15 cellular contexts compared by ENCODE assay signal in genomic region chr16:57303910-57304168, GRCh38. TPM values are rescaled to one million over a fixed set of nuclear protein-coding genes. Genes with fewer than 3 reads are reported as not detected.
A peak's percentile ranks its signal among the peaks of the same experiment; 100 is the strongest.
DNase-seq lines count a peak whose midpoint lies in the region; ATAC-seq and TF ChIP-seq lines count a peak whose summit lies in the region.
"Had no signal": no experiment of that assay in that cellular context is flagged by ENCODE, and none has a peak within 500 bp of the region (broad histone marks: within the 10 kb centered on the region; RNA-seq: fewer than 3 reads in every experiment).

No MANE protein-coding gene starts in this region.

- H3K4me3 ChIP-seq in body of pancreas (no peak overlapping the region), lower lobe of right lung (no peak overlapping the region), thyroid gland (replicated peaks in 1 of 3) (no peak overlapping the region)

- 60 to 78% methylated on average over 1 to 4 of the region's 4 CpGs for WGBS in body of pancreas, 2 donors
- WGBS in thyroid gland, 2 donors: 82 to 100% methylated on average over 2 to 4 of the region's 4 CpGs

- ATAC-seq in body of pancreas: no peak
- ATAC-seq in lower lobe of right lung: no peak
- no peak for ATAC-seq in GM18861 (IDR thresholded peaks at IDR 0.05; ENCODE audit: unreplicated experiment)
- ATAC-seq: CD8-positive, alpha-beta T cell; esophagus mucosa had no signal

- no peaks in the 10 kb centered on the region for H3K36me3 ChIP-seq in body of pancreas (replicated peaks in 1 of 2; ENCODE audit: insufficient read depth in 1 of 2, low read depth in 2 of 2)
- no peaks in the 10 kb centered on the region for H3K36me3 ChIP-seq in lower lobe of right lung
- H3K36me3 ChIP-seq in thyroid gland: no peaks in the 10 kb centered on the region

- in situ Hi-C loops in GM13977 (cut with MboI; ENCODE audit: low pct_unique_long_range_greater_than_20kb, low sequenced_read_pairs, unreplicated experiment): loop anchor here (5.0 to 10.0 kb wide), 2 partner anchors 71 to 113 kb away; partner anchors contain the start of gene CX3CL1

- peaks cover 42% of the 10 kb centered on the region for H3K4me1 ChIP-seq in body of pancreas
- peaks cover 41% of the 10 kb centered on the region for H3K4me1 ChIP-seq in lower lobe of right lung
- H3K4me1 ChIP-seq in thyroid gland: peaks cover 9 to 40% of the 10 kb centered on the region in 2 donors

- H3K27me3 ChIP-seq in body of pancreas (no peaks in the 10 kb centered on the region), lower lobe of right lung (ENCODE audit: low read depth) (no peaks in the 10 kb centered on the region), thyroid gland (no peaks in the 10 kb centered on the region)

- no peaks in the 10 kb centered on the region for H3K9me3 ChIP-seq in body of pancreas
- no peaks in the 10 kb centered on the region for H3K9me3 ChIP-seq in lower lobe of right lung
- no peaks in the 10 kb centered on the region for H3K9me3 ChIP-seq in thyroid gland

- peak; percentile 23 for DNase-seq in GM13977 (ENCODE audit: low spot score)
- DNase-seq in body of pancreas: no peak
- no peak for DNase-seq in lower lobe of right lung
- no peak for DNase-seq in thyroid gland
- no peak for DNase-seq in cerebellar cortex (ENCODE audit: low spot score)
- DNase-seq in NK-92 (lab: John Stamatoyannopoulos, UW; ENCODE audit: unreplicated experiment): no peak
- DNase-seq: activated naive CD4-positive, alpha-beta T cell treated with anti-CD3 and anti-CD28 coated beads for 36 hours; CD8-positive, alpha-beta T cell; GF-D8; NCI-H2029; NCI-H82 had no signal

- H3K27ac ChIP-seq in body of pancreas: peak overlapping the region; percentile 58 to 78 (median 71)
- H3K27ac ChIP-seq in lower lobe of right lung: peak overlapping the region; percentile 77
- H3K27ac ChIP-seq in thyroid gland: peak overlapping the region in 2 of 3 donors; percentile 83 to 91

- no peak for TF ChIP-seq POLR2A in body of pancreas (IDR thresholded peaks at IDR 0.05)
- no peak for TF ChIP-seq POLR2A in thyroid gland (IDR thresholded peaks at IDR 0.05)

- no peak for TF ChIP-seq CTCF in GM13977 (IDR thresholded peaks at IDR 0.05; ENCODE audit: extremely low read depth, insufficient read depth, missing control alignments)
- no peak for TF ChIP-seq CTCF in body of pancreas (IDR thresholded peaks at IDR 0.05)
- no peak for TF ChIP-seq CTCF in lower lobe of right lung (IDR thresholded peaks at IDR 0.05)
- TF ChIP-seq CTCF in thyroid gland (IDR thresholded peaks at IDR 0.05): no peak

- intact Hi-C loops in body of pancreas (cut with DNase I): loop anchor here (2.0 to 5.0 kb wide), 2 partner anchors 113 to 218 kb away; no protein-coding TSS in a partner anchor
- intact Hi-C loops in lower lobe of right lung (cut with DNase I): loop anchor here (5.0 kb wide), 1 partner anchor 113 kb away; no protein-coding TSS in a partner anchor
- intact Hi-C loops in thyroid gland (cut with DNase I): loop anchor here (10.0 kb wide), 1 partner anchor 221 kb away; no protein-coding TSS in a partner anchor

RNA-seq across cellular contexts. Expression of gene PLLP, which starts 19.4 kb away (rescaled TPM):
- total RNA-seq in body of pancreas: 10 to 100 TPM; 32.9 to 43.2 TPM
- total RNA-seq in lower lobe of right lung: 77.5 TPM
- 10 to 100 TPM; 13.6 to 38.5 (median 30.1) TPM for total RNA-seq in thyroid gland

RNA-seq across cellular contexts. Expression of gene CCL22, which starts 54.7 kb away (rescaled TPM):
- total RNA-seq in body of pancreas (not detected), lower lobe of right lung (2.0 TPM), thyroid gland (not detected)
- total RNA-seq: CD8-positive, alpha-beta T cell; H7; mesothelial cell of epicardium had no signal

RNA-seq across cellular contexts. Expression of gene ARL2BP, which starts 58.8 kb away (rescaled TPM):
- total RNA-seq in body of pancreas (10 to 100 TPM; 15.8 to 21.5 TPM), lower lobe of right lung (58.1 TPM), thyroid gland (10 to 100 TPM; 51.2 to 68.9 (median 60.0) TPM)
